Comparison of ENCODE assay signal across 1 cellular context in genomic region chr3:105352976-105353375, GRCh38.
TF ChIP-seq lines count a peak whose summit lies in the region.

No MANE protein-coding gene starts in this region.

TF ChIP-seq in GM23338, 12 proteins besides CTCF, POLR2A, EP300 and RAD21 (continued from another document):
- TF ChIP-seq, protein P1, sequence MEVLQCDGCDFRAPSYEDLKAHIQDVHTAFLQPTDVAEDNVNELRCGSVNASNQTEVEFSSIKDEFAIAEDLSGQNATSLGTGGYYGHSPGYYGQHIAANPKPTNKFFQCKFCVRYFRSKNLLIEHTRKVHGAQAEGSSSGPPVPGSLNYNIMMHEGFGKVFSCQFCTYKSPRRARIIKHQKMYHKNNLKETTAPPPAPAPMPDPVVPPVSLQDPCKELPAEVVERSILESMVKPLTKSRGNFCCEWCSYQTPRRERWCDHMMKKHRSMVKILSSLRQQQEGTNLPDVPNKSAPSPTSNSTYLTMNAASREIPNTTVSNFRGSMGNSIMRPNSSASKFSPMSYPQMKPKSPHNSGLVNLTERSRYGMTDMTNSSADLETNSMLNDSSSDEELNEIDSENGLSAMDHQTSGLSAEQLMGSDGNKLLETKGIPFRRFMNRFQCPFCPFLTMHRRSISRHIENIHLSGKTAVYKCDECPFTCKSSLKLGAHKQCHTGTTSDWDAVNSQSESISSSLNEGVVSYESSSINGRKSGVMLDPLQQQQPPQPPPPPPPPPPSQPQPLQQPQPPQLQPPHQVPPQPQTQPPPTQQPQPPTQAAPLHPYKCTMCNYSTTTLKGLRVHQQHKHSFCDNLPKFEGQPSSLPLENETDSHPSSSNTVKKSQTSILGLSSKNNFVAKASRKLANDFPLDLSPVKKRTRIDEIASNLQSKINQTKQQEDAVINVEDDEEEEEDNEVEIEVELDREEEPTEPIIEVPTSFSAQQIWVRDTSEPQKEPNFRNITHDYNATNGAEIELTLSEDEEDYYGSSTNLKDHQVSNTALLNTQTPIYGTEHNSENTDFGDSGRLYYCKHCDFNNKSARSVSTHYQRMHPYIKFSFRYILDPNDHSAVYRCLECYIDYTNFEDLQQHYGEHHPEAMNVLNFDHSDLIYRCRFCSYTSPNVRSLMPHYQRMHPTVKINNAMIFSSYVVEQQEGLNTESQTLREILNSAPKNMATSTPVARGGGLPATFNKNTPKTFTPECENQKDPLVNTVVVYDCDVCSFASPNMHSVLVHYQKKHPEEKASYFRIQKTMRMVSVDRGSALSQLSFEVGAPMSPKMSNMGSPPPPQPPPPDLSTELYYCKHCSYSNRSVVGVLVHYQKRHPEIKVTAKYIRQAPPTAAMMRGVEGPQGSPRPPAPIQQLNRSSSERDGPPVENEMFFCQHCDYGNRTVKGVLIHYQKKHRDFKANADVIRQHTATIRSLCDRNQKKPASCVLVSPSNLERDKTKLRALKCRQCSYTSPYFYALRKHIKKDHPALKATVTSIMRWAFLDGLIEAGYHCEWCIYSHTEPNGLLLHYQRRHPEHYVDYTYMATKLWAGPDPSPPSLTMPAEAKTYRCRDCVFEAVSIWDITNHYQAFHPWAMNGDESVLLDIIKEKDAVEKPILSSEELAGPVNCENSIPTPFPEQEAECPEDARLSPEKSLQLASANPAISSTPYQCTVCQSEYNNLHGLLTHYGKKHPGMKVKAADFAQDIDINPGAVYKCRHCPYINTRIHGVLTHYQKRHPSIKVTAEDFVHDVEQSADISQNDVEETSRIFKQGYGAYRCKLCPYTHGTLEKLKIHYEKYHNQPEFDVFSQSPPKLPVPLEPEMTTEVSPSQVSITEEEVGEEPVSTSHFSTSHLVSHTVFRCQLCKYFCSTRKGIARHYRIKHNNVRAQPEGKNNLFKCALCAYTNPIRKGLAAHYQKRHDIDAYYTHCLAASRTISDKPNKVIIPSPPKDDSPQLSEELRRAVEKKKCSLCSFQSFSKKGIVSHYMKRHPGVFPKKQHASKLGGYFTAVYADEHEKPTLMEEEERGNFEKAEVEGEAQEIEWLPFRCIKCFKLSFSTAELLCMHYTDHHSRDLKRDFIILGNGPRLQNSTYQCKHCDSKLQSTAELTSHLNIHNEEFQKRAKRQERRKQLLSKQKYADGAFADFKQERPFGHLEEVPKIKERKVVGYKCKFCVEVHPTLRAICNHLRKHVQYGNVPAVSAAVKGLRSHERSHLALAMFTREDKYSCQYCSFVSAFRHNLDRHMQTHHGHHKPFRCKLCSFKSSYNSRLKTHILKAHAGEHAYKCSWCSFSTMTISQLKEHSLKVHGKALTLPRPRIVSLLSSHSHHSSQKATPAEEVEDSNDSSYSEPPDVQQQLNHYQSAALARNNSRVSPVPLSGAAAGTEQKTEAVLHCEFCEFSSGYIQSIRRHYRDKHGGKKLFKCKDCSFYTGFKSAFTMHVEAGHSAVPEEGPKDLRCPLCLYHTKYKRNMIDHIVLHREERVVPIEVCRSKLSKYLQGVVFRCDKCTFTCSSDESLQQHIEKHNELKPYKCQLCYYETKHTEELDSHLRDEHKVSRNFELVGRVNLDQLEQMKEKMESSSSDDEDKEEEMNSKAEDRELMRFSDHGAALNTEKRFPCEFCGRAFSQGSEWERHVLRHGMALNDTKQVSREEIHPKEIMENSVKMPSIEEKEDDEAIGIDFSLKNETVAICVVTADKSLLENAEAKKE (CRISPR knock-in tag; IDR thresholded peaks at IDR 0.05): no peak
- no peak for TF ChIP-seq CREB1 (CRISPR knock-in tag; IDR thresholded peaks at IDR 0.05; ENCODE audit: low read depth)
